In the genomic region with DNA sequence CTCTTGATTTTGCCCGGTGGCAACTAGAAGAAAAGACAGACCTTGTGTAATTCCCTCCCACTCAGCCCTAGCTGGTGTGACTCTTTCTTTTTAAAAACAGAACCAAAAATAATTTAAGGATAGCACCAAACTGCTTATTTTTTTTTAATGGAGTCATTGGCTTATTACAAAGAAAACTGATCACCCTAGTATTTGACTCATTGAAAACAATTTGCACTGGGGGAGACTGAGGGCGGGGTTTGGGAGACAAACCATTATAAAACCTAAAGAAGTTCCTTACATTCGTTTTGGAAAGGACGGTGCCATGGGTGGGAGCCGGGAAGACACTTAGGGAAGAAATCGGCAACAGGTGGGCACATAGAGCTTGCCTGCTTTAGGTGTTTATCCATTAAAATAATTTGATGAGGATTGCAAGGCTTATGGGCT, we compare ENCODE assay signal across 1 cellular context.
TF ChIP-seq lines count a peak whose summit lies in the region.

No MANE protein-coding gene starts in this region.

TF ChIP-seq in HepG2, 621 proteins besides CTCF, POLR2A, EP300 and RAD21:
- no peak for TF ChIP-seq U2AF1 (optimal IDR thresholded peaks at IDR 0.05; ENCODE audit: low read depth, low read length)
- peak; percentile 31; the same call in 1 of the 2 replicates for TF ChIP-seq CBX2 (IDR thresholded peaks at IDR 0.05; ENCODE audit: low read depth, low read length)
- no peak for TF ChIP-seq CBX2 (CRISPR knock-in tag; IDR thresholded peaks at IDR 0.05; ENCODE audit: low read depth)
